Comparison of ENCODE assay signal across 14 cellular contexts in the genomic region with DNA sequence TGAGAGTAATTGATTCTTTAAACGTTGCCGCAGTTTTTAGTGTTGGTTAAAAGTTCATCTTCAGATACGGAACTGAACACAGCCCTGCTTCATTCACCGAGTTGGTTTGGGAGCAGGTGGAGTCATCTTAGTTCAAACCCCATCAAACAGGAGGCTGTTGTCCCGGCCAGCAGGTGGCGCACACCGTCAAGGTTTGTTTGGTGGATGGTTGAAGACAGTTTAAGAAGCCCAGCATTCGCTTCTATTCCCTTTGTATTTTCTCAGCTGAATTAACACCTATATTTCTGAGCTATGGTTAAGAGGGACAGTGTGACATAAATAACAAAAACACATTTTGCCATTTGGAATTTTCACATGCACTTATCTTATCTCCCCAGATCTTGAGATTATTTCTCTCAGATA. TPM values are rescaled to one million over a fixed set of nuclear protein-coding genes. Genes with fewer than 3 reads are reported as not detected.
DNase-seq lines count a peak whose midpoint lies in the region; ATAC-seq, FAIRE-seq and TF ChIP-seq lines count a peak whose summit lies in the region.
"Not testable (repeated sequence)": the region's sequence is repeated elsewhere in the genome, so short reads cannot be mapped to it uniquely, and the experiment has no call there.
"Had no signal": no experiment of that assay in that cellular context is flagged by ENCODE, and none has a peak within 500 bp of the region (broad histone marks: within the 10 kb centered on the region; RNA-seq: fewer than 3 reads in every experiment).

No MANE protein-coding gene starts in this region.

- not testable (repeated sequence) for H3K4me1 Mint-ChIP-seq in activated CD8-positive, alpha-beta memory T cell treated with anti-CD3 and anti-CD28 coated beads, Interleukin-2, amount 10 ng/mL, durations not matched to agents 7 days and 5 days; memory B cell

- not testable (repeated sequence) for DNase-seq in GM12891 (ENCODE audit: insufficient read length, low spot score); HTR-8/SVneo (ENCODE audit: insufficient read length, low spot score); activated CD8-positive, alpha-beta memory T cell treated with anti-CD3 and anti-CD28 coated beads, Interleukin-2, amount 10 ng/mL, durations not matched to agents 7 days and 5 days; epithelial cell of proximal tubule (ENCODE audit: low read depth); memory B cell (ENCODE audit: low spot score in 2 of 2); stimulated activated naive CD8-positive, alpha-beta T cell treated with anti-CD3 and anti-CD28 coated beads, Interleukin-15, Interleukin-2, amounts not matched to agents 100 U/mL and 50 U/mL, for 24 hours

- not testable (repeated sequence) for H3K4me3 ChIP-seq in epithelial cell of proximal tubule (ENCODE audit: low read depth, low read length)

- not testable (repeated sequence) for H3K27ac Mint-ChIP-seq in activated CD8-positive, alpha-beta memory T cell treated with anti-CD3 and anti-CD28 coated beads, Interleukin-2, amount 10 ng/mL, durations not matched to agents 7 days and 5 days; memory B cell

- H3K27me3 Mint-ChIP-seq in activated CD8-positive, alpha-beta memory T cell treated with anti-CD3 and anti-CD28 coated beads, Interleukin-2, amount 10 ng/mL, durations not matched to agents 7 days and 5 days; memory B cell: not testable (repeated sequence)

- not testable (repeated sequence) for TF ChIP-seq POLR2A in GM12891 (IDR thresholded peaks at IDR 0.05; ENCODE audit: low read depth, low read length)

- TF ChIP-seq CTCF in epithelial cell of proximal tubule (conservative IDR thresholded peaks at IDR 0.05; ENCODE audit: low read depth, low read length), result peak; percentile 10

- ATAC-seq in GM21367 (IDR thresholded peaks at IDR 0.05; ENCODE audit: unreplicated experiment) (peak; percentile 70), HG02938 (IDR thresholded peaks at IDR 0.05; ENCODE audit: unreplicated experiment) (peak; percentile 83), memory B cell (ENCODE audit: low read depth) (peak; percentile 92)
- peak; percentile 85 for ATAC-seq in activated CD8-positive, alpha-beta memory T cell treated with anti-CD3 and anti-CD28 coated beads, Interleukin-2, amount 10 ng/mL, durations not matched to agents 7 days and 5 days
- peak; percentile 77 for ATAC-seq in stimulated activated naive CD8-positive, alpha-beta T cell treated with anti-CD3 and anti-CD28 coated beads, Interleukin-15, Interleukin-2, amounts not matched to agents 100 U/mL and 50 U/mL, for 24 hours

- peak; percentile 99 for FAIRE-seq in GM12891 (lab: Jason Lieb, UNC)
- FAIRE-seq in HTR-8/SVneo (lab: Jason Lieb, UNC), result peak; percentile 13

- H3K36me3 Mint-ChIP-seq in activated CD8-positive, alpha-beta memory T cell treated with anti-CD3 and anti-CD28 coated beads, Interleukin-2, amount 10 ng/mL, durations not matched to agents 7 days and 5 days; memory B cell: not testable (repeated sequence)

- H3K9me3 Mint-ChIP-seq in activated CD8-positive, alpha-beta memory T cell treated with anti-CD3 and anti-CD28 coated beads, Interleukin-2, amount 10 ng/mL, durations not matched to agents 7 days and 5 days (ENCODE audit: low read depth); memory B cell: not testable (repeated sequence)

- CTCF ChIA-PET in activated CD8-positive, alpha-beta memory T cell treated with anti-CD3 and anti-CD28 coated beads, Interleukin-2, amount 10 ng/mL, durations not matched to agents 7 days and 5 days (lab: Charles Lee), result not testable (repeated sequence)

- H3K4me3 Mint-ChIP-seq in activated CD8-positive, alpha-beta memory T cell treated with anti-CD3 and anti-CD28 coated beads, Interleukin-2, amount 10 ng/mL, durations not matched to agents 7 days and 5 days; memory B cell: not testable (repeated sequence)

RNA-seq across cellular contexts. Expression of gene GPR31, which starts 25.1 kb away (rescaled TPM):
- polyA plus RNA-seq in GM12891 (2012; ENCODE audit: low read depth, missing spikeins), result 0.04 TPM
- total RNA-seq in activated CD8-positive, alpha-beta memory T cell treated with anti-CD3 and anti-CD28 coated beads, Interleukin-2, amount 10 ng/mL, durations not matched to agents 7 days and 5 days, result not detected
- total RNA-seq in epithelial cell of proximal tubule, result not detected in 2 replicates
- total RNA-seq: activated CD4-positive, alpha-beta memory T cell treated with anti-CD3 and anti-CD28 coated beads, Interleukin-2, amount 10 ng/mL, durations not matched to agents 7 days and 5 days; cardiac septum; MCF 10A; mesenteric fat pad; Right ventricle myocardium inferior had no signal
- polyA plus RNA-seq: BJ had no signal
